ENCODE assay signal across 23 cellular contexts in genomic region chr10:35516102-35516670, GRCh38.
DNase-seq lines count a peak whose midpoint lies in the region; ATAC-seq, FAIRE-seq and TF ChIP-seq lines count a peak whose summit lies in the region.
"Had no signal": no experiment of that assay in that cellular context is flagged by ENCODE, and none has a peak within 500 bp of the region (broad histone marks: within the 10 kb centered on the region; RNA-seq: fewer than 3 reads in every experiment).

No MANE protein-coding gene starts in this region.

- H3K36me3 Mint-ChIP-seq in activated naive CD8-positive, alpha-beta T cell = peaks cover 1% of the 10 kb centered on the region
- H3K36me3 Mint-ChIP-seq in activated naive CD8-positive, alpha-beta T cell treated with anti-CD3 and anti-CD28 coated beads, Interleukin-2, amount 50 U/mL, for 24 hours (ENCODE audit: low read depth) = peaks cover 4% of the 10 kb centered on the region
- peaks cover 8% of the 10 kb centered on the region for H3K36me3 Mint-ChIP-seq in nephron progenitor cell (ENCODE audit: low read depth)

- H3K4me3 ChIP-seq in K562 (no peak overlapping the region), hepatocyte (no peak overlapping the region)
- H3K4me3 ChIP-seq: BLaER1 treated with 17β-estradiol and CSF1 and Interleukin-3, amounts not matched to agents 10 nM and 100 nM; MG63 had no signal

- H3K79me2 ChIP-seq in K562 (ENCODE audit: control insufficient read depth, insufficient read depth, low read length) (peaks cover 43% of the 10 kb centered on the region), hepatocyte (peaks cover 49% of the 10 kb centered on the region)

- DNase-seq in activated naive CD8-positive, alpha-beta T cell treated with anti-CD3 and anti-CD28 coated beads, Interleukin-2, amount 50 U/mL, for 24 hours = no peak
- DNase-seq in K562 (ENCODE audit: extremely low read depth in 1 of 4, low spot score in 3 of 4) (peak in 2 of 4 experiments; percentile 19 to 23), hepatocyte (ENCODE audit: low spot score) (no peak), head of caudate nucleus (no peak), nephron progenitor cell (no peak), islet precursor cell (no peak)
- DNase-seq: 8988T, DMS53, GDM1, MG63, NCI-H1048, NCI-H1417 treated with DMSO at 0.1 percent for 48 hours, NCI-H187 treated with DMSO at 0.1 percent for 48 hours, NCI-H2107, NCI-H446 treated with DMSO at 0.1 percent for 48 hours, NCI-H526 treated with DMSO at 0.1 percent for 48 hours, Right ventricle myocardium superior had no signal

- no peak for TF ChIP-seq EP300 in K562 (IDR thresholded peaks at IDR 0.05; ENCODE audit: low read length)

- no peaks in the 10 kb centered on the region for H3K9me3 ChIP-seq in K562 (replicated peaks; ENCODE audit: control insufficient read depth, insufficient read depth, low read depth, low read length)
- no peaks in the 10 kb centered on the region for H3K9me3 ChIP-seq in hepatocyte (ENCODE audit: low read depth)
- H3K9me3 ChIP-seq: BLaER1 treated with 17β-estradiol and CSF1 and Interleukin-3, amounts not matched to agents 10 nM and 100 nM; MG63 had no signal

- in situ Hi-C loops in K562 (cut with MboI) = no loop called here

- 36% methylated on average over 2 of the region's 2 CpGs for WGBS in K562 (ENCODE audit: insufficient coverage, low coverage, missing lambda C conversion rate)
- WGBS in hepatocyte (ENCODE audit: low lambda C conversion rate, missing lambda C conversion rate) = 83% methylated on average over 2 of the region's 2 CpGs

- H2AFZ ChIP-seq in K562 (ENCODE audit: low read depth, low read length) = no peak overlapping the region
- no peak overlapping the region for H2AFZ ChIP-seq in hepatocyte

- ATAC-seq in activated naive CD8-positive, alpha-beta T cell treated with anti-CD3 and anti-CD28 coated beads, Interleukin-2, amount 50 U/mL, for 24 hours = no peak
- no peak; the same call in none of the 3 replicates for ATAC-seq in K562
- ATAC-seq in HG02588 (IDR thresholded peaks at IDR 0.05; ENCODE audit: unreplicated experiment) = no peak
- ATAC-seq: HCT116 had no signal

- H3K9me1 ChIP-seq in K562 (ENCODE audit: control insufficient read depth, insufficient read depth, low read length) = no peaks in the 10 kb centered on the region

- CTCF ChIA-PET in K562 (lab: Yijun Ruan, JAX; ENCODE audit: low intra/inter-chr PET ratio) = no interaction called here

- H4K20me1 ChIP-seq in K562 (replicated peaks; ENCODE audit: control insufficient read depth, insufficient read depth, low read length) (peaks cover 14% of the 10 kb centered on the region; the same call in 1 of the 2 replicates), hepatocyte (ENCODE audit: insufficient read depth, poor library complexity, severe bottlenecking) (peaks cover 8% of the 10 kb centered on the region)

- POLR2A ChIA-PET in K562 (lab: Yijun Ruan, JAX) = no interaction called here

- H3K27me3 ChIP-seq in K562 (ENCODE audit: control insufficient read depth in 2 of 2, insufficient read depth in 2 of 2, low read length in 2 of 2) (no peaks in the 10 kb centered on the region), hepatocyte (no peaks in the 10 kb centered on the region)
- H3K27me3 ChIP-seq: BLaER1 treated with 17β-estradiol and CSF1 and Interleukin-3, amounts not matched to agents 10 nM and 100 nM; MG63 had no signal

- no peaks in the 10 kb centered on the region for H3K9me2 ChIP-seq in hepatocyte (replicated peaks; ENCODE audit: insufficient read depth)

- BruUV-seq in K562 (replicated peaks; lab: Mats Ljungman, UMichigan) = no TSS peak

- intact Hi-C loops in K562 (cut with micrococcal nuclease) = no loop called here
- intact Hi-C loops in head of caudate nucleus (cut with DNase I) = no loop called here

- H3K27ac ChIP-seq in K562 (ENCODE audit: extremely low read depth, low read depth, low read length) (peak overlapping the region; percentile 31; the same call in 1 of the 3 replicates), hepatocyte (peak overlapping the region; percentile 28)
- H3K27ac ChIP-seq: BLaER1 treated with 17β-estradiol and CSF1 and Interleukin-3, amounts not matched to agents 10 nM and 100 nM had no signal

- no peaks in the 10 kb centered on the region for H3K9me3 Mint-ChIP-seq in activated naive CD8-positive, alpha-beta T cell (ENCODE audit: low read depth)
- H3K9me3 Mint-ChIP-seq in activated naive CD8-positive, alpha-beta T cell treated with anti-CD3 and anti-CD28 coated beads, Interleukin-2, amount 50 U/mL, for 24 hours = no peaks in the 10 kb centered on the region
- H3K9me3 Mint-ChIP-seq in nephron progenitor cell = no peaks in the 10 kb centered on the region

- TF ChIP-seq RAD21 in K562 (CRISPR knock-in tag; conservative IDR thresholded peaks at IDR 0.05 in 1 of 2, IDR thresholded peaks at IDR 0.05 in 1 of 2) = no peak

- no peaks in the 10 kb centered on the region for H3K27me3 Mint-ChIP-seq in activated naive CD8-positive, alpha-beta T cell
- no peaks in the 10 kb centered on the region for H3K27me3 Mint-ChIP-seq in activated naive CD8-positive, alpha-beta T cell treated with anti-CD3 and anti-CD28 coated beads, Interleukin-2, amount 50 U/mL, for 24 hours
- H3K27me3 Mint-ChIP-seq in nephron progenitor cell (ENCODE audit: low read depth, poor library complexity) = no peaks in the 10 kb centered on the region

- H3K36me3 ChIP-seq in K562 (ENCODE audit: control insufficient read depth, insufficient read depth, low read length) = peaks cover 4% of the 10 kb centered on the region; the same call in 2 of the 3 replicates
- no peaks in the 10 kb centered on the region for H3K36me3 ChIP-seq in hepatocyte (replicated peaks; ENCODE audit: insufficient read depth, low read depth)
- H3K36me3 ChIP-seq: MG63 had no signal

- peak overlapping the region; percentile 30 for H3K4me2 ChIP-seq in K562 (ENCODE audit: insufficient read depth, low read length)
- H3K4me2 ChIP-seq in hepatocyte = no peak overlapping the region

- H3K4me1 ChIP-seq in K562 (replicated peaks in 1 of 2; ENCODE audit: control insufficient read depth in 2 of 2, insufficient read depth in 2 of 2, low read length in 2 of 2) (peaks cover 0 to 21% of the 10 kb centered on the region in 2 experiments; a peak in 2 of 5 replicates), hepatocyte (ENCODE audit: insufficient read depth) (no peaks in the 10 kb centered on the region)

- H3K27ac Mint-ChIP-seq in activated naive CD8-positive, alpha-beta T cell = peak overlapping the region; percentile 17
- H3K27ac Mint-ChIP-seq in activated naive CD8-positive, alpha-beta T cell treated with anti-CD3 and anti-CD28 coated beads, Interleukin-2, amount 50 U/mL, for 24 hours = no peak overlapping the region
- H3K27ac Mint-ChIP-seq in nephron progenitor cell = no peak overlapping the region

- no peak for TF ChIP-seq POLR2A in K562 (conservative IDR thresholded peaks at IDR 0.05)

- TF ChIP-seq CTCF in K562 (IDR thresholded peaks at IDR 0.05 in 2 of 3, conservative IDR thresholded peaks at IDR 0.05 in 1 of 3; ENCODE audit: insufficient read depth in 2 of 3, low read depth in 1 of 3, low read length in 3 of 3) (no peak), hepatocyte (IDR thresholded peaks at IDR 0.05; ENCODE audit: poor library complexity) (no peak), nephron progenitor cell (IDR thresholded peaks at IDR 0.05) (no peak)

- no peak overlapping the region for H3K4me3 Mint-ChIP-seq in activated naive CD8-positive, alpha-beta T cell
- H3K4me3 Mint-ChIP-seq in activated naive CD8-positive, alpha-beta T cell treated with anti-CD3 and anti-CD28 coated beads, Interleukin-2, amount 50 U/mL, for 24 hours = no peak overlapping the region
- H3K4me3 Mint-ChIP-seq in nephron progenitor cell = no peak overlapping the region

- no peak overlapping the region for H3K9ac ChIP-seq in K562 (ENCODE audit: insufficient read depth in 1 of 2, low read depth in 2 of 2, low read length in 2 of 2)
- H3K9ac ChIP-seq: BLaER1 treated with 17β-estradiol and CSF1 and Interleukin-3, amounts not matched to agents 10 nM and 100 nM had no signal

- H3K4me1 Mint-ChIP-seq in activated naive CD8-positive, alpha-beta T cell (ENCODE audit: low read depth) = peaks cover 55% of the 10 kb centered on the region
- H3K4me1 Mint-ChIP-seq in activated naive CD8-positive, alpha-beta T cell treated with anti-CD3 and anti-CD28 coated beads, Interleukin-2, amount 50 U/mL, for 24 hours = peaks cover 36% of the 10 kb centered on the region
- peaks cover 17% of the 10 kb centered on the region for H3K4me1 Mint-ChIP-seq in nephron progenitor cell

- peak; percentile 77 for FAIRE-seq in K562 (lab: Jason Lieb, UNC)
- FAIRE-seq: D721Med, H1 had no signal

TF ChIP-seq in K562, 482 proteins besides CTCF, POLR2A, EP300 and RAD21 (continues in another document):
- TF ChIP-seq EGR1 (conservative IDR thresholded peaks at IDR 0.05) (peak; percentile 42; the same call in 1 of the 2 replicates), ZFX (CRISPR knock-in tag; IDR thresholded peaks at IDR 0.05) (no peak), ARID1B (IDR thresholded peaks at IDR 0.05) (0 out of 2 replicates have a peak, but pooled peaks have one; percentile 29), RCOR1 (IDR thresholded peaks at IDR 0.05; ENCODE audit: borderline replicate concordance in 1 of 2, low read depth in 2 of 2, low read length in 2 of 2) (peak in 1 of 2 experiments; percentile 14; a peak in 1 of 4 replicates)
